In genomic region chr2:234492687-234493086, GRCh38 we compare ENCODE assay signal across 11 cellular contexts. TPM values are rescaled to one million over a fixed set of nuclear protein-coding genes. Genes with fewer than 3 reads are reported as not detected.
DNase-seq lines count a peak whose midpoint lies in the region; ATAC-seq and TF ChIP-seq lines count a peak whose summit lies in the region.
"Had no signal": no experiment of that assay in that cellular context is flagged by ENCODE, and none has a peak within 500 bp of the region (broad histone marks: within the 10 kb centered on the region; RNA-seq: fewer than 3 reads in every experiment).

No MANE protein-coding gene starts in this region.

- ATAC-seq in Right ventricle myocardium superior (ENCODE audit: poor library complexity): no peak
- no peak for ATAC-seq in lower lobe of right lung
- ATAC-seq in GM19455 (IDR thresholded peaks at IDR 0.05; ENCODE audit: unreplicated experiment): no peak
- ATAC-seq in GM21367 (IDR thresholded peaks at IDR 0.05; ENCODE audit: unreplicated experiment): no peak

- peak overlapping the region; percentile 50 for H3K4me3 ChIP-seq in cardiac muscle cell
- H3K4me3 ChIP-seq in lower lobe of right lung: peak overlapping the region; percentile 77
- no peak overlapping the region for H3K4me3 ChIP-seq in testis

- no peak for TF ChIP-seq POLR2A in testis (IDR thresholded peaks at IDR 0.05)

- intact Hi-C loops in Right ventricle myocardium superior (cut with DNase I) (no loop called here), lower lobe of right lung (cut with DNase I) (no loop called here), testis (cut with DNase I; ENCODE audit: low total_unique reads) (no loop called here)

- WGBS in testis, 2 donors: 85 to 96% methylated on average over 6 of the region's 6 CpGs

- H3K36me3 ChIP-seq in cardiac muscle cell (no peaks in the 10 kb centered on the region), lower lobe of right lung (no peaks in the 10 kb centered on the region), testis (ENCODE audit: low read depth, missing control alignments) (no peaks in the 10 kb centered on the region)
- H3K36me3 ChIP-seq: ascending aorta had no signal

- H3K27me3 ChIP-seq in cardiac muscle cell (no peaks in the 10 kb centered on the region), lower lobe of right lung (ENCODE audit: low read depth) (no peaks in the 10 kb centered on the region), testis (no peaks in the 10 kb centered on the region)
- H3K27me3 ChIP-seq: ascending aorta had no signal

- TF ChIP-seq CTCF in cardiac muscle cell (IDR thresholded peaks at IDR 0.05; ENCODE audit: low read depth, low read length): no peak
- TF ChIP-seq CTCF in lower lobe of right lung (IDR thresholded peaks at IDR 0.05): no peak
- no peak for TF ChIP-seq CTCF in testis (IDR thresholded peaks at IDR 0.05)

- H3K27ac ChIP-seq in cardiac muscle cell (no peak overlapping the region), lower lobe of right lung (no peak overlapping the region), testis (no peak overlapping the region)
- H3K27ac ChIP-seq: ascending aorta had no signal

- H3K4me1 ChIP-seq in cardiac muscle cell (ENCODE audit: low read depth): peaks cover 17% of the 10 kb centered on the region
- peaks cover 14% of the 10 kb centered on the region for H3K4me1 ChIP-seq in lower lobe of right lung
- H3K4me1 ChIP-seq in testis: no peaks in the 10 kb centered on the region

- DNase-seq in cardiac muscle cell (ENCODE audit: low read depth in 1 of 2, low spot score in 1 of 2) (no peak), Right ventricle myocardium superior (no peak), astrocyte of the hippocampus (ENCODE audit: low read depth, low spot score) (peak; percentile 47), lower lobe of right lung (no peak), RPMI8226 (no peak), testis (no peak)
- DNase-seq: hippocampal formation, nucleus accumbens had no signal

- H3K9me3 ChIP-seq in cardiac muscle cell (ENCODE audit: low read depth): no peaks in the 10 kb centered on the region
- H3K9me3 ChIP-seq in lower lobe of right lung: no peaks in the 10 kb centered on the region
- H3K9me3 ChIP-seq in testis: no peaks in the 10 kb centered on the region
- H3K9me3 ChIP-seq: ascending aorta had no signal

RNA-seq across cellular contexts. Expression of gene ARL4C, which starts 4.2 kb away (rescaled TPM):
- 5.6 and 7.0 TPM in 2 replicates for total RNA-seq in cardiac muscle cell
- 10.0 and 12.1 TPM in 2 replicates for polyA plus RNA-seq in cardiac muscle cell
- 2.9 TPM for total RNA-seq in Right ventricle myocardium superior
- 13.4 TPM for total RNA-seq in lower lobe of right lung
- 1 to 10 TPM; 1.3 to 3.0 TPM for total RNA-seq in testis
- polyA plus RNA-seq in testis (ENCODE audit: insufficient read depth, low read depth, low replicate concordance): 4.4 TPM

Comparison
In these comparisons a context has a peak if more than half of its experiments do, and no peak if none do; other contexts are left out.
1. H3K4me3 ChIP-seq: peak in cardiac muscle cell (single experiment) and lower lobe of right lung (single experiment); none in testis (0 of 2).